23 cellular contexts compared by ENCODE assay signal in the genomic region with DNA sequence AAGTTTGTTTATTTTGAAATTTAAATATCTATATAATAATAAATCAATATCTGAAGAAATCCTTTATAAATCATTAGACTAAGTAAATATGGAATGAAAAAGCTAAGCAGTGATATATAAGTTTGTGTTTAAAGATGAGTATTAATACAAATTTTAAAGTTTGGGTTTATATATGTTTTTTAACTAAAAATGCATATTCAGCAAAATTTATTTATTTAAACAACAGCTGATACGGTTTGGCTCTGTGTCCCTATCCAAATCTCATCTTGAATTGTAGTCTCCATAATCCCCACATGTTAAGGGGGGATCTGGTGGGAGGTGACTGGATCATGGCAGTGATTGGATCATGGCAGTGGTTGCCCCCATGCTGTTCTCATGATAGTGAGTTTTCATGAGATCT.
"Had no signal": no experiment of that assay in that cellular context is flagged by ENCODE, and none has a peak within 500 bp of the region (broad histone marks: within the 10 kb centered on the region; RNA-seq: fewer than 3 reads in every experiment).

No MANE protein-coding gene starts in this region.

- H3K27ac ChIP-seq: SJCRH30 had no signal

- H3K4me1 ChIP-seq: SJCRH30 had no signal

- H3K4me3 ChIP-seq: SJCRH30 had no signal

- H3K36me3 ChIP-seq: SJCRH30 had no signal

- H3K9me3 ChIP-seq: SJCRH30 had no signal

- H3K27me3 ChIP-seq: SJCRH30 had no signal

- DNase-seq: KBM-7, MV-4-11, NCI-H1048, NCI-H1105 treated with DMSO at 0.1 percent for 48 hours, NCI-H1417 treated with DMSO at 0.1 percent for 48 hours, NCI-H146, NCI-H1694 treated with DMSO at 0.1 percent for 48 hours, NCI-H1930, NCI-H2081, NCI-H2107, NCI-H2171, NCI-H226, NCI-H446, NCI-H510A, NCI-H524 treated with DMSO at 0.1 percent for 48 hours, NCI-H69, NCI-H774, PC-3, SHP77 treated with DMSO at 0.1 percent for 48 hours, SJCRH30 had no signal

- ATAC-seq: Panc1, PC-3, Right ventricle myocardium inferior, SK-N-SH treated with all-trans-retinoic acid at 6 μM for 48 hours had no signal
